1 cellular context compared by ENCODE assay signal in the genomic region with DNA sequence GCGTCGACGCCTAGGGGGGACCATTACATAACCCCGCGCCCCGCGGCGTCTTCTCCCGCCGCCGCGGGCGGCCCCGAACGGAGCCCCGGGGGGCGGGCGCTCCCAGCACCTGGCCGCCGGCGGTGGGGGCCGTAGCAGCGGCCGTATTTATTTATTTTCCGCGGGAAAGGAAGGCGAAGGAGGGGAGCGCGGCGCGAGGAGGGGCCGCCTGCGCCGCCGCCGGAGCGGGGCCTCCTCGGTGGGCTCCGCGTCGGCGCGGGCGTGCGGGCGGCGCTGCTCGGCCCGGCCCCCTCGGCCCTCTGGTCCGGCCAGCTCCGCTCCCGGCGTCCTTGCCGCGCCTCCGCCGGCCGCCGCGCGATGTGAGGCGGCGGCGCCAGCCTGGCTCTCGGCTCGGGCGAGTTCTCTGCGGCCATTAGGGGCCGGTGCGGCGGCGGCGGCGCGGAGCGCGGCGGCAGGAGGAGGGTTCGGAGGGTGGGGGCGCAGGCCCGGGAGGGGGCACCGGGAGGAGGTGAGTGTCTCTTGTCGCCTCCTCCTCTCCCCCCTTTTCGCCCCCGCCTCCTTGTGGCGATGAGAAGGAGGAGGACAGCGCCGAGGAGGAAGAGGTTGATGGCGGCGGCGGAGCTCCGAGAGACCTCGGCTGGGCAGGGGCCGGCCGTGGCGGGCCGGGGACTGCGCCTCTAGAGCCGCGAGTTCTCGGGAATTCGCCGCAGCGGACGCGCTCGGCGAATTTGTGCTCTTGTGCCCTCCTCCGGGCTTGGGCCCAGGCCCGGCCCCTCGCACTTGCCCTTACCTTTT.
TF ChIP-seq lines count a peak whose summit lies in the region.

A gene (plus strand): TSS at position 570 of the 795 bp plus-strand sequence. CDS start 413 bp downstream, outside the sequence.

TF ChIP-seq in liver, 16 proteins besides CTCF, POLR2A, EP300 and RAD21 (continued from another document):
- TF ChIP-seq, protein P1, sequence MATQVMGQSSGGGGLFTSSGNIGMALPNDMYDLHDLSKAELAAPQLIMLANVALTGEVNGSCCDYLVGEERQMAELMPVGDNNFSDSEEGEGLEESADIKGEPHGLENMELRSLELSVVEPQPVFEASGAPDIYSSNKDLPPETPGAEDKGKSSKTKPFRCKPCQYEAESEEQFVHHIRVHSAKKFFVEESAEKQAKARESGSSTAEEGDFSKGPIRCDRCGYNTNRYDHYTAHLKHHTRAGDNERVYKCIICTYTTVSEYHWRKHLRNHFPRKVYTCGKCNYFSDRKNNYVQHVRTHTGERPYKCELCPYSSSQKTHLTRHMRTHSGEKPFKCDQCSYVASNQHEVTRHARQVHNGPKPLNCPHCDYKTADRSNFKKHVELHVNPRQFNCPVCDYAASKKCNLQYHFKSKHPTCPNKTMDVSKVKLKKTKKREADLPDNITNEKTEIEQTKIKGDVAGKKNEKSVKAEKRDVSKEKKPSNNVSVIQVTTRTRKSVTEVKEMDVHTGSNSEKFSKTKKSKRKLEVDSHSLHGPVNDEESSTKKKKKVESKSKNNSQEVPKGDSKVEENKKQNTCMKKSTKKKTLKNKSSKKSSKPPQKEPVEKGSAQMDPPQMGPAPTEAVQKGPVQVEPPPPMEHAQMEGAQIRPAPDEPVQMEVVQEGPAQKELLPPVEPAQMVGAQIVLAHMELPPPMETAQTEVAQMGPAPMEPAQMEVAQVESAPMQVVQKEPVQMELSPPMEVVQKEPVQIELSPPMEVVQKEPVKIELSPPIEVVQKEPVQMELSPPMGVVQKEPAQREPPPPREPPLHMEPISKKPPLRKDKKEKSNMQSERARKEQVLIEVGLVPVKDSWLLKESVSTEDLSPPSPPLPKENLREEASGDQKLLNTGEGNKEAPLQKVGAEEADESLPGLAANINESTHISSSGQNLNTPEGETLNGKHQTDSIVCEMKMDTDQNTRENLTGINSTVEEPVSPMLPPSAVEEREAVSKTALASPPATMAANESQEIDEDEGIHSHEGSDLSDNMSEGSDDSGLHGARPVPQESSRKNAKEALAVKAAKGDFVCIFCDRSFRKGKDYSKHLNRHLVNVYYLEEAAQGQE (IDR thresholded peaks at IDR 0.05), result no peak
- TF ChIP-seq EGR1 (IDR thresholded peaks at IDR 0.05; ENCODE audit: low read depth in 2 of 2), result no peak
- TF ChIP-seq, protein P2, sequence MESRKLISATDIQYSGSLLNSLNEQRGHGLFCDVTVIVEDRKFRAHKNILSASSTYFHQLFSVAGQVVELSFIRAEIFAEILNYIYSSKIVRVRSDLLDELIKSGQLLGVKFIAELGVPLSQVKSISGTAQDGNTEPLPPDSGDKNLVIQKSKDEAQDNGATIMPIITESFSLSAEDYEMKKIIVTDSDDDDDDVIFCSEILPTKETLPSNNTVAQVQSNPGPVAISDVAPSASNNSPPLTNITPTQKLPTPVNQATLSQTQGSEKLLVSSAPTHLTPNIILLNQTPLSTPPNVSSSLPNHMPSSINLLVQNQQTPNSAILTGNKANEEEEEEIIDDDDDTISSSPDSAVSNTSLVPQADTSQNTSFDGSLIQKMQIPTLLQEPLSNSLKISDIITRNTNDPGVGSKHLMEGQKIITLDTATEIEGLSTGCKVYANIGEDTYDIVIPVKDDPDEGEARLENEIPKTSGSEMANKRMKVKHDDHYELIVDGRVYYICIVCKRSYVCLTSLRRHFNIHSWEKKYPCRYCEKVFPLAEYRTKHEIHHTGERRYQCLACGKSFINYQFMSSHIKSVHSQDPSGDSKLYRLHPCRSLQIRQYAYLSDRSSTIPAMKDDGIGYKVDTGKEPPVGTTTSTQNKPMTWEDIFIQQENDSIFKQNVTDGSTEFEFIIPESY (IDR thresholded peaks at IDR 0.05), result no peak
- no peak for TF ChIP-seq YY1 (IDR thresholded peaks at IDR 0.05)
- TF ChIP-seq HNF4A (conservative IDR thresholded peaks at IDR 0.05), result no peak
- TF ChIP-seq NR2F2 (IDR thresholded peaks at IDR 0.05), result no peak
- no peak for TF ChIP-seq SP1 (IDR thresholded peaks at IDR 0.05)
- TF ChIP-seq TAF1 (conservative IDR thresholded peaks at IDR 0.05), result no peak
- TF ChIP-seq, protein P3, sequence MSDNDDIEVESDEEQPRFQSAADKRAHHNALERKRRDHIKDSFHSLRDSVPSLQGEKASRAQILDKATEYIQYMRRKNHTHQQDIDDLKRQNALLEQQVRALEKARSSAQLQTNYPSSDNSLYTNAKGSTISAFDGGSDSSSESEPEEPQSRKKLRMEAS (IDR thresholded peaks at IDR 0.05), result no peak
- no peak for TF ChIP-seq HNF4G (IDR thresholded peaks at IDR 0.05)
- no peak for TF ChIP-seq RXRA (IDR thresholded peaks at IDR 0.05)
- no peak for TF ChIP-seq FOXA1 (IDR thresholded peaks at IDR 0.05)
